ENCODE assay signal across 9 cellular contexts in genomic region chr19:12783849-12784393, GRCh38. TPM values are rescaled to one million over a fixed set of nuclear protein-coding genes. Genes with fewer than 3 reads are reported as not detected.
DNase-seq lines count a peak whose midpoint lies in the region; ATAC-seq, FAIRE-seq and TF ChIP-seq lines count a peak whose summit lies in the region.
"Had no signal": no experiment of that assay in that cellular context is flagged by ENCODE, and none has a peak within 500 bp of the region (broad histone marks: within the 10 kb centered on the region; RNA-seq: fewer than 3 reads in every experiment).

No MANE protein-coding gene starts in this region.

- no peak for TF ChIP-seq CTCF in dorsolateral prefrontal cortex (IDR thresholded peaks at IDR 0.05 in 54 of 56, conservative IDR thresholded peaks at IDR 0.05 in 2 of 56; ENCODE audit: low read depth in 1 of 56, partially characterized antibody in 56 of 56)

- H3K36me3 ChIP-seq in muscle layer of colon (ENCODE audit: insufficient read depth, low read length): no peaks in the 10 kb centered on the region

- no peak for FAIRE-seq in GM12891 (lab: Jason Lieb, UNC)

- H3K4me3 ChIP-seq in dorsolateral prefrontal cortex: peak overlapping the region in 21 of 59 donors; percentile 9 to 74 (median 66)
- no peak overlapping the region for H3K4me3 ChIP-seq in muscle layer of colon (ENCODE audit: low read depth in 1 of 2, low read length in 2 of 2)

- ATAC-seq in HG02970 (IDR thresholded peaks at IDR 0.05; ENCODE audit: low FRiP score, unreplicated experiment): no peak

- H3K27ac ChIP-seq in dorsolateral prefrontal cortex: peak overlapping the region; percentile 55 to 100 (median 98)
- H3K27ac ChIP-seq in muscle layer of colon (ENCODE audit: low read depth, low read length): peak overlapping the region; percentile 87

- intact Hi-C loops in dorsolateral prefrontal cortex (cut with DNase I): no loop called here

- no peak for TF ChIP-seq POLR2A in GM12891 (IDR thresholded peaks at IDR 0.05; ENCODE audit: low read depth, low read length)

- H3K4me1 ChIP-seq in muscle layer of colon (ENCODE audit: insufficient read depth, low read length): peaks cover 38% of the 10 kb centered on the region

- peak overlapping the region; percentile 27 for H3K9ac ChIP-seq in muscle layer of colon (ENCODE audit: low read length)

- H3K27me3 ChIP-seq in dorsolateral prefrontal cortex (no peaks in the 10 kb centered on the region), muscle layer of colon (ENCODE audit: control insufficient read depth in 1 of 2, insufficient read depth in 2 of 2, low read length in 2 of 2) (no peaks in the 10 kb centered on the region)

- H3K9me3 ChIP-seq in muscle layer of colon (ENCODE audit: low read length): no peaks in the 10 kb centered on the region

- peak; percentile 22 for DNase-seq in stimulated activated CD4-positive, alpha-beta T cell treated with anti-CD3 and anti-CD28 coated beads, Interleukin-4, amount 100 ng/mL, for 24 hours
- no peak for DNase-seq in stimulated activated CD4-positive, alpha-beta T cell treated with anti-CD3 and anti-CD28 coated beads, Interleukin-4, amount 100 ng/mL, for 4 hours
- DNase-seq in dorsolateral prefrontal cortex (no peak), COLO829 (ENCODE audit: low spot score) (no peak), GM12891 (ENCODE audit: insufficient read length, low spot score) (no peak), RPMI8226 (no peak)

TF ChIP-seq in GM12891, 5 proteins besides CTCF, POLR2A, EP300 and RAD21:
- TF ChIP-seq TAF1 (IDR thresholded peaks at IDR 0.05; ENCODE audit: low read depth, low read length): no peak
- TF ChIP-seq POLR2AphosphoS5 (IDR thresholded peaks at IDR 0.05; ENCODE audit: low read depth, low read length): no peak
- TF ChIP-seq PAX5 (IDR thresholded peaks at IDR 0.05; ENCODE audit: insufficient read depth, low read length, severe bottlenecking): no peak
- TF ChIP-seq SPI1 (IDR thresholded peaks at IDR 0.05; ENCODE audit: low read depth, low read length): no peak
- no peak for TF ChIP-seq POU2F2 (IDR thresholded peaks at IDR 0.05; ENCODE audit: low read depth, low read length)
TF ChIP-seq in GM12891: peak in this region for 0.

RNA-seq across cellular contexts. Expression of gene JUNB, which starts 7.4 kb away (rescaled TPM):
- 100 to 1,000 TPM in 14 of 120 experiments, 10 to 100 TPM in 106; 14.0 to 268 (median 48.2) TPM for total RNA-seq in dorsolateral prefrontal cortex
- 85.5 TPM for polyA plus RNA-seq in GM12891 (2012; ENCODE audit: low read depth, missing spikeins)

RNA-seq across cellular contexts. Expression of gene HOOK2, which starts 8.6 kb away (rescaled TPM):
- total RNA-seq in dorsolateral prefrontal cortex: 10 to 100 TPM; 23.0 to 79.0 (median 41.2) TPM
- polyA plus RNA-seq in GM12891 (2012; ENCODE audit: low read depth, missing spikeins): 8.8 TPM

RNA-seq across cellular contexts. Expression of gene PRDX2, which starts 17.7 kb away (rescaled TPM):
- total RNA-seq in dorsolateral prefrontal cortex: 100 to 1,000 TPM; 234 to 491 (median 396) TPM
- polyA plus RNA-seq in GM12891 (2012; ENCODE audit: low read depth, missing spikeins): 154 TPM
- total RNA-seq: SK-MEL-5 had no signal

RNA-seq across cellular contexts. Expression of gene THSD8, which starts 17.9 kb away (rescaled TPM):
- 1 to 10 TPM in 86 of 120 experiments, under 1 TPM in 8, not detected in 26; 0.63 to 7.4 (median 2.4) TPM for total RNA-seq in dorsolateral prefrontal cortex
- 9.6 TPM for polyA plus RNA-seq in GM12891 (2012; ENCODE audit: low read depth, missing spikeins)
- total RNA-seq: SK-MEL-5 had no signal

RNA-seq across cellular contexts. Expression of gene RNASEH2A, which starts 22.5 kb away (rescaled TPM):
- total RNA-seq in dorsolateral prefrontal cortex: 10 to 100 TPM in 10 of 120 experiments, 1 to 10 TPM in 110; 1.6 to 13.4 (median 6.0) TPM
- 31.7 TPM for polyA plus RNA-seq in GM12891 (2012; ENCODE audit: low read depth, missing spikeins)
